Comparison of ENCODE assay signal across 1 cellular context in genomic region chr2:27261926-27262298, GRCh38.
TF ChIP-seq lines count a peak whose summit lies in the region.

No MANE protein-coding gene starts in this region.

TF ChIP-seq in HepG2, 621 proteins besides CTCF, POLR2A, EP300 and RAD21:
- TF ChIP-seq HIVEP1 (CRISPR knock-in tag; IDR thresholded peaks at IDR 0.05) (no peak), ZNF781 (CRISPR knock-in tag; IDR thresholded peaks at IDR 0.05; ENCODE audit: borderline replicate concordance, not compliant biosample characterization) (no peak), MATR3 (CRISPR knock-in tag; IDR thresholded peaks at IDR 0.05) (no peak), TAF15 (IDR thresholded peaks at IDR 0.05; ENCODE audit: low read depth, low read length, poor library complexity, severe bottlenecking) (no peak), PRDM4 (CRISPR knock-in tag; IDR thresholded peaks at IDR 0.05; ENCODE audit: borderline replicate concordance) (no peak), ZNF703 (CRISPR knock-in tag; IDR thresholded peaks at IDR 0.05; ENCODE audit: borderline replicate concordance) (no peak), MNT (IDR thresholded peaks at IDR 0.05) (no peak), ZNF574 (CRISPR knock-in tag; IDR thresholded peaks at IDR 0.05) (no peak), HMG20A (CRISPR knock-in tag; IDR thresholded peaks at IDR 0.05; ENCODE audit: borderline replicate concordance) (no peak), SRF (IDR thresholded peaks at IDR 0.05; ENCODE audit: low read depth, low read length) (no peak), ZBTB49 (CRISPR knock-in tag; IDR thresholded peaks at IDR 0.05; ENCODE audit: borderline replicate concordance) (no peak), ATF7-NPFF (CRISPR knock-in tag; IDR thresholded peaks at IDR 0.05; ENCODE audit: low read depth) (no peak), KIAA2018 (CRISPR knock-in tag; IDR thresholded peaks at IDR 0.05; ENCODE audit: borderline replicate concordance) (no peak), ZNF768 (CRISPR knock-in tag; IDR thresholded peaks at IDR 0.05) (no peak), FOXM1 (CRISPR knock-in tag; IDR thresholded peaks at IDR 0.05) (no peak), ARNTL (CRISPR knock-in tag; IDR thresholded peaks at IDR 0.05) (no peak), ZNF160 (CRISPR knock-in tag; IDR thresholded peaks at IDR 0.05) (no peak), ZFX (CRISPR knock-in tag; IDR thresholded peaks at IDR 0.05; ENCODE audit: low read depth) (no peak)
